Comparison of ENCODE assay signal across 21 cellular contexts in genomic region chr2:219675206-219675605, GRCh38. TPM values are rescaled to one million over a fixed set of nuclear protein-coding genes. Genes with fewer than 3 reads are reported as not detected.
A peak's percentile ranks its signal among the peaks of the same experiment; 100 is the strongest.
DNase-seq lines count a peak whose midpoint lies in the region; ATAC-seq, FAIRE-seq and TF ChIP-seq lines count a peak whose summit lies in the region.
"Had no signal": no experiment of that assay in that cellular context is flagged by ENCODE, and none has a peak within 500 bp of the region (broad histone marks: within the 10 kb centered on the region; RNA-seq: fewer than 3 reads in every experiment).

No MANE protein-coding gene starts in this region.

- intact Hi-C loops in heart right ventricle (cut with DNase I) (no loop called here), posterior vena cava (cut with DNase I) (no loop called here)

- no peaks in the 10 kb centered on the region for H4K20me1 ChIP-seq in Karpas-422 (ENCODE audit: insufficient read depth, low read depth, low read length)

- no peak overlapping the region for H3K9ac ChIP-seq in Karpas-422 (ENCODE audit: low read length)

- H3K27me3 ChIP-seq in heart right ventricle = peaks cover 0 to 7% (median 0%) of the 10 kb centered on the region in 7 donors
- no peaks in the 10 kb centered on the region for H3K27me3 ChIP-seq in Karpas-422 (ENCODE audit: low read length)
- peaks cover 0 to 9% of the 10 kb centered on the region in 2 donors for H3K27me3 ChIP-seq in tibial nerve
- H3K27me3 ChIP-seq: colonic mucosa, sigmoid colon had no signal

- WGBS in heart right ventricle, 2 donors = 41 to 49% methylated on average over 4 of the region's 4 CpGs
- WGBS in tibial nerve, 2 donors = 75 to 79% methylated on average over 4 of the region's 4 CpGs

- no peak overlapping the region for H3K4me2 ChIP-seq in Karpas-422 (ENCODE audit: low read depth, low read length, poor library complexity, severe bottlenecking)

- no peak overlapping the region for H2AFZ ChIP-seq in Karpas-422 (ENCODE audit: low read length)

- TF ChIP-seq CTCF in heart right ventricle (IDR thresholded peaks at IDR 0.05) (no peak), tibial nerve (IDR thresholded peaks at IDR 0.05) (no peak)

- H3K36me3 ChIP-seq in heart right ventricle = no peaks in the 10 kb centered on the region
- H3K36me3 ChIP-seq in Karpas-422 (ENCODE audit: insufficient read depth, low read length) = no peaks in the 10 kb centered on the region
- H3K36me3 ChIP-seq in tibial nerve = no peaks in the 10 kb centered on the region
- H3K36me3 ChIP-seq: colonic mucosa, sigmoid colon had no signal

- H3K9me3 ChIP-seq in heart right ventricle (no peaks in the 10 kb centered on the region), Karpas-422 (ENCODE audit: low read length) (no peaks in the 10 kb centered on the region), tibial nerve (peaks cover 0 to 8% (median 0%) of the 10 kb centered on the region in 4 donors)
- H3K9me3 ChIP-seq: colonic mucosa, sigmoid colon had no signal

- no peaks in the 10 kb centered on the region for H3K9me2 ChIP-seq in Karpas-422 (replicated peaks; ENCODE audit: insufficient read depth, low read length)

- H3K4me3 ChIP-seq in heart right ventricle = no peak overlapping the region
- no peak overlapping the region for H3K4me3 ChIP-seq in Karpas-422 (ENCODE audit: low read length)
- H3K4me3 ChIP-seq in tibial nerve = no peak overlapping the region
- H3K4me3 ChIP-seq: colonic mucosa, sigmoid colon had no signal

- FAIRE-seq in HTR-8/SVneo (lab: Jason Lieb, UNC) = peak; percentile 65

- peaks cover 0 to 11% (median 0%) of the 10 kb centered on the region in 9 donors for H3K4me1 ChIP-seq in heart right ventricle
- no peaks in the 10 kb centered on the region for H3K4me1 ChIP-seq in Karpas-422 (ENCODE audit: low read length)
- no peaks in the 10 kb centered on the region for H3K4me1 ChIP-seq in tibial nerve
- H3K4me1 ChIP-seq: colonic mucosa, sigmoid colon had no signal

- DNase-seq in HTR-8/SVneo (ENCODE audit: insufficient read length, low spot score) = no peak
- DNase-seq in RPMI7951 (ENCODE audit: low read depth) = peak; percentile 81
- DNase-seq in heart right ventricle = no peak
- peak; percentile 8 for DNase-seq in putamen (ENCODE audit: low spot score)
- no peak for DNase-seq in stimulated activated CD4-positive, alpha-beta T cell treated with anti-CD3 and anti-CD28 coated beads, Interleukin-2, amount 100 ng/mL, for 24 hours
- DNase-seq in Karpas-422 = no peak
- no peak for DNase-seq in tibial nerve (ENCODE audit: low spot score in 2 of 2)
- no peak for DNase-seq in posterior vena cava (ENCODE audit: low spot score)
- DNase-seq: activated CD4-positive, alpha-beta T cell treated with anti-CD3 and anti-CD28 coated beads, Interleukin-2, amount 10 ng/mL, durations not matched to agents 7 days and 5 days; activated effector memory CD4-positive, alpha-beta T cell treated with Interleukin-2 at 50 U/mL for 16 hours; CD4-positive, CD25-positive, alpha-beta regulatory T cell; colonic mucosa; effector memory CD8-positive, alpha-beta T cell; GF-D8; H9; MM.1S; naive thymus-derived CD8-positive, alpha-beta T cell; NCI-H2227 treated with DMSO at 0.1 percent for 48 hours; sigmoid colon; T-helper 2 cell had no signal

- H3K27ac ChIP-seq in heart right ventricle (no peak overlapping the region), Karpas-422 (ENCODE audit: low read length) (no peak overlapping the region), tibial nerve (no peak overlapping the region)
- H3K27ac ChIP-seq: colonic mucosa, sigmoid colon had no signal

- TF ChIP-seq POLR2A in tibial nerve (IDR thresholded peaks at IDR 0.05) = no peak

- H3K79me2 ChIP-seq in Karpas-422 (ENCODE audit: low read length) = no peaks in the 10 kb centered on the region

- TF ChIP-seq EP300 in tibial nerve (IDR thresholded peaks at IDR 0.05) = no peak

- ATAC-seq in heart right ventricle = peak in 6 of 8 donors; percentile 45 to 80 (median 63)
- ATAC-seq: effector memory CD8-positive, alpha-beta T cell; naive thymus-derived CD8-positive, alpha-beta T cell had no signal

RNA-seq across cellular contexts. Expression of gene SLC4A3, which starts 47.8 kb away (rescaled TPM):
- 2.8 and 3.0 TPM in 2 replicates for total RNA-seq in RPMI7951 (2014; rRNA removed; shearing (Covaris generic))
- total RNA-seq in heart right ventricle = 100 to 1,000 TPM; 339 to 671 (median 422) TPM
- polyA plus RNA-seq in heart right ventricle = 100 to 1,000 TPM; 197 to 341 TPM
- total RNA-seq in Karpas-422 (2014; rRNA removed; shearing (Covaris generic); ENCODE audit: low replicate concordance) = not detected in 2 replicates
- 1 to 10 TPM; 1.3 to 5.1 (median 3.4) TPM for total RNA-seq in tibial nerve
- total RNA-seq in posterior vena cava = 10 to 100 TPM in 1 of 2 donors, 1 to 10 TPM in 1; 6.2 to 10.1 TPM
- total RNA-seq: activated CD4-positive, alpha-beta T cell treated with anti-CD3 and anti-CD28 coated beads, Interleukin-2, amount 10 ng/mL, durations not matched to agents 7 days and 5 days; CD4-positive, CD25-positive, alpha-beta regulatory T cell had no signal
- polyA plus RNA-seq: CD4-positive, CD25-positive, alpha-beta regulatory T cell; IgD-negative memory B cell; naive thymus-derived CD8-positive, alpha-beta T cell had no signal

Comparison
In these comparisons a context has a peak if more than half of its experiments do, and no peak if none do; other contexts are left out.
1. DNase-seq: peak in RPMI7951 (single experiment) and putamen (single experiment); none in HTR-8/SVneo (single experiment), heart right ventricle (0 of 2), stimulated activated CD4-positive, alpha-beta T cell treated with anti-CD3 and anti-CD28 coated beads, Interleukin-2, amount 100 ng/mL, for 24 hours (0 of 2), Karpas-422 (single experiment), tibial nerve (0 of 2) and posterior vena cava (single experiment).
2. RNA of gene SLC4A3, which starts 47.8 kb away (total RNA-seq): 339 to 671 TPM in heart right ventricle; 6.2 to 10.1 TPM in posterior vena cava, 1.3 to 5.1 TPM in tibial nerve, 2.8 to 3.0 TPM in RPMI7951 and not detected in Karpas-422; every median in the first group is over 10 times any median in the second.